ENCODE assay signal across 9 cellular contexts in genomic region chr2:189254268-189254883, GRCh38.
DNase-seq lines count a peak whose midpoint lies in the region; ATAC-seq and TF ChIP-seq lines count a peak whose summit lies in the region.
"Had no signal": no experiment of that assay in that cellular context is flagged by ENCODE, and none has a peak within 500 bp of the region (broad histone marks: within the 10 kb centered on the region; RNA-seq: fewer than 3 reads in every experiment).

No MANE protein-coding gene starts in this region.

- TF ChIP-seq POLR2A in breast epithelium (IDR thresholded peaks at IDR 0.05) = no peak

- no peak for ATAC-seq in GM21526 (IDR thresholded peaks at IDR 0.05; ENCODE audit: low FRiP score, unreplicated experiment)
- no peak for ATAC-seq in HG03108 (IDR thresholded peaks at IDR 0.05; ENCODE audit: unreplicated experiment)
- ATAC-seq in GM18909 (IDR thresholded peaks at IDR 0.05; ENCODE audit: poor library complexity, unreplicated experiment) = no peak

- H3K9ac ChIP-seq in iPS-15b (ENCODE audit: low read depth, low read length) = peak overlapping the region; percentile 6
- peak overlapping the region in 1 of 5 donors; percentile 38 for H3K9ac ChIP-seq in subcutaneous abdominal adipose tissue (ENCODE audit: low read length in 5 of 5)

- DNase-seq in HS-5 (ENCODE audit: low read depth) = peak; percentile 87
- DNase-seq in breast epithelium (ENCODE audit: low spot score in 2 of 2) = peak; percentile 28 to 50
- DNase-seq in UCSD-AML1 (lab: John Stamatoyannopoulos, UW; ENCODE audit: unreplicated experiment) = no peak
- DNase-seq: naive B cell had no signal

- H3K27me3 ChIP-seq in breast epithelium (no peaks in the 10 kb centered on the region), iPS-15b (ENCODE audit: control insufficient read depth, insufficient read depth, low read length) (no peaks in the 10 kb centered on the region), subcutaneous abdominal adipose tissue (ENCODE audit: control insufficient read depth in 5 of 5, insufficient read depth in 4 of 5, low read length in 5 of 5) (no peaks in the 10 kb centered on the region)

- H3K4me1 ChIP-seq in breast epithelium = no peaks in the 10 kb centered on the region
- no peaks in the 10 kb centered on the region for H3K4me1 ChIP-seq in iPS-15b (ENCODE audit: control insufficient read depth, insufficient read depth, low read length)
- peaks cover 0 to 17% (median 7%) of the 10 kb centered on the region in 5 donors for H3K4me1 ChIP-seq in subcutaneous abdominal adipose tissue (ENCODE audit: control insufficient read depth in 5 of 5, insufficient read depth in 5 of 5, low read length in 5 of 5)

- intact Hi-C loops in breast epithelium (cut with DNase I; ENCODE audit: low total_unique reads) = no loop called here

- H3K9me3 ChIP-seq in breast epithelium (no peaks in the 10 kb centered on the region), iPS-15b (ENCODE audit: control insufficient read depth, insufficient read depth, low read length) (no peaks in the 10 kb centered on the region), subcutaneous abdominal adipose tissue (ENCODE audit: control insufficient read depth in 5 of 5, low read length in 5 of 5) (no peaks in the 10 kb centered on the region)

- H3K36me3 ChIP-seq in breast epithelium (no peaks in the 10 kb centered on the region), iPS-15b (ENCODE audit: control insufficient read depth, insufficient read depth, low read length) (no peaks in the 10 kb centered on the region), subcutaneous abdominal adipose tissue (ENCODE audit: control insufficient read depth in 5 of 5, insufficient read depth in 5 of 5, low read length in 5 of 5) (no peaks in the 10 kb centered on the region)

- H3K27ac ChIP-seq in breast epithelium (peak overlapping the region; percentile 35 to 83), subcutaneous abdominal adipose tissue (ENCODE audit: low read depth, low read length) (peak overlapping the region; percentile 86)

- no peak for TF ChIP-seq CTCF in breast epithelium (IDR thresholded peaks at IDR 0.05)

- H3K4me3 ChIP-seq in breast epithelium (peak overlapping the region in 1 of 3 donors; percentile 6), iPS-15b (ENCODE audit: low read depth, low read length) (no peak overlapping the region), subcutaneous abdominal adipose tissue (ENCODE audit: low read depth in 1 of 5, low read length in 5 of 5) (no peak overlapping the region)
